Comparison of ENCODE assay signal across 6 cellular contexts in genomic region chr12:132541996-132542395, GRCh38.
"Had no signal": no experiment of that assay in that cellular context is flagged by ENCODE, and none has a peak within 500 bp of the region (broad histone marks: within the 10 kb centered on the region; RNA-seq: fewer than 3 reads in every experiment).

No MANE protein-coding gene starts in this region.

- H3K9me3 Mint-ChIP-seq: IgD-negative memory B cell had no signal

- H3K4me3 ChIP-seq: GM23248 had no signal

- H3K27ac Mint-ChIP-seq: IgD-negative memory B cell had no signal

- H3K27ac ChIP-seq: GM23248, HL-60 had no signal

- H3K4me1 Mint-ChIP-seq: IgD-negative memory B cell had no signal

- DNase-seq: GM23248, GOT3, HCEC 1CT, KG1 had no signal

- H3K9ac ChIP-seq: GM23248 had no signal

- H3K27me3 Mint-ChIP-seq: IgD-negative memory B cell had no signal

- H3K36me3 Mint-ChIP-seq: IgD-negative memory B cell had no signal

- H3K4me3 Mint-ChIP-seq: IgD-negative memory B cell had no signal

- H2AFZ ChIP-seq: GM23248 had no signal
